ENCODE assay signal across 15 cellular contexts in the genomic region with DNA sequence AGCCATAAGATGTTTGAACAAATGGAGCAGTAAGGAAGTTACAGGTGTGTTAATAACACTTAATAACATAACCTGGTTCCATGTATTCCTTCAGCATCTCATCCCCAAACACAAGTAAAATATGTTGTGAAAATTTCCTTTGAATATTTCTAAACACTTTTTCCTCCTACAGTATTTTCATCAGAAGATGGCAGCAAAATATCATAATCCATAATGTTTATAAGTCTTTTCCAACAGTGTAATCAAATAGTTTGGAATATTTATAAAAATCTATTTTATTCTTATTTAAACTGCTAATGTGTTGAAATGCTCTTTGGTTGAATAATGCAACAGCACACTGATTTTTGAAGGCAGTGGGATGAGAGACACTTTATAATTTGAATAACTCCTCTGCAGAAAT.
"Had no signal": no experiment of that assay in that cellular context is flagged by ENCODE, and none has a peak within 500 bp of the region (broad histone marks: within the 10 kb centered on the region; RNA-seq: fewer than 3 reads in every experiment).

No MANE protein-coding gene starts in this region.

- H3K36me3 Mint-ChIP-seq: mesothelial cell of epicardium, naive B cell had no signal

- H3K36me3 ChIP-seq: lower lobe of right lung, neutrophil, WERI-Rb-1 had no signal

- H3K9me3 ChIP-seq: lower lobe of right lung, neutrophil had no signal

- H3K27me3 Mint-ChIP-seq: activated naive CD8-positive, alpha-beta T cell treated with anti-CD3 and anti-CD28 coated beads, Interleukin-2, amount 50 U/mL, for 24 hours; naive B cell; progenitor cell of endocrine pancreas had no signal

- H3K4me2 ChIP-seq: smooth muscle cell had no signal

- H3K4me3 Mint-ChIP-seq: activated CD8-positive, alpha-beta T cell treated with anti-CD3 and anti-CD28 coated beads, Interleukin-2, amount 10 ng/mL, durations not matched to agents 7 days and 5 days; activated naive CD8-positive, alpha-beta T cell treated with anti-CD3 and anti-CD28 coated beads, Interleukin-2, amount 50 U/mL, for 24 hours; mesothelial cell of epicardium; naive B cell had no signal

- H3K27me3 ChIP-seq: neutrophil had no signal

- H3K4me1 ChIP-seq: lower lobe of right lung had no signal

- H3K27ac ChIP-seq: coronary artery, lower lobe of right lung, neutrophil, WERI-Rb-1 had no signal

- H3K4me3 ChIP-seq: coronary artery, lower lobe of right lung, smooth muscle cell had no signal

- H3K27ac Mint-ChIP-seq: activated CD8-positive, alpha-beta T cell treated with anti-CD3 and anti-CD28 coated beads, Interleukin-2, amount 10 ng/mL, durations not matched to agents 7 days and 5 days; activated naive CD8-positive, alpha-beta T cell treated with anti-CD3 and anti-CD28 coated beads, Interleukin-2, amount 50 U/mL, for 24 hours; mesothelial cell of epicardium; naive B cell; progenitor cell of endocrine pancreas had no signal

- ATAC-seq: activated CD8-positive, alpha-beta T cell treated with anti-CD3 and anti-CD28 coated beads, Interleukin-2, amount 10 ng/mL, durations not matched to agents 7 days and 5 days; activated naive CD8-positive, alpha-beta T cell treated with anti-CD3 and anti-CD28 coated beads, Interleukin-2, amount 50 U/mL, for 24 hours; lower lobe of right lung; right cardiac atrium had no signal

- DNase-seq: activated CD4-positive, alpha-beta T cell treated with anti-CD3 and anti-CD28 coated beads for 4 hours; activated CD8-positive, alpha-beta memory T cell treated with anti-CD3 and anti-CD28 coated beads, Interleukin-2, amount 50 U/mL, for 48 hours; activated CD8-positive, alpha-beta T cell treated with anti-CD3 and anti-CD28 coated beads, Interleukin-2, amount 10 ng/mL, durations not matched to agents 7 days and 5 days; activated naive CD8-positive, alpha-beta T cell treated with anti-CD3 and anti-CD28 coated beads, Interleukin-2, amount 50 U/mL, for 24 hours; effector CD4-positive, alpha-beta T cell; hippocampal formation; lower lobe of right lung; naive B cell; right cardiac atrium; WERI-Rb-1 had no signal

- H3K4me1 Mint-ChIP-seq: activated naive CD8-positive, alpha-beta T cell treated with anti-CD3 and anti-CD28 coated beads, Interleukin-2, amount 50 U/mL, for 24 hours; mesothelial cell of epicardium; naive B cell had no signal

- H3K9me3 Mint-ChIP-seq: mesothelial cell of epicardium had no signal
